8 cellular contexts compared by ENCODE assay signal in genomic region chr9:91101598-91102168, GRCh38.
DNase-seq lines count a peak whose midpoint lies in the region; ATAC-seq and TF ChIP-seq lines count a peak whose summit lies in the region.

No MANE protein-coding gene starts in this region.

- POLR2A ChIA-PET in activated CD4-positive, alpha-beta T cell treated with anti-CD3 and anti-CD28 coated beads, Interleukin-2, amount 10 ng/mL, durations not matched to agents 7 days and 5 days (lab: Charles Lee), result no interaction called here

- peak; percentile 95 for DNase-seq in activated CD4-positive, alpha-beta T cell treated with anti-CD3 and anti-CD28 coated beads, Interleukin-2, amount 10 ng/mL, durations not matched to agents 7 days and 5 days
- DNase-seq in endothelial cell (ENCODE audit: low spot score) (no peak), germinal center (ENCODE audit: low spot score) (no peak), sciatic nerve (ENCODE audit: low spot score) (no peak)
- DNase-seq in stimulated activated CD8-positive, alpha-beta memory T cell treated with anti-CD3 and anti-CD28 coated beads, Interleukin-2, amount 100 ng/mL, for 1 hour (ENCODE audit: low read depth in 2 of 2), result peak; percentile 37 to 46

- peaks cover 1% of the 10 kb centered on the region for H3K9me3 Mint-ChIP-seq in activated CD4-positive, alpha-beta T cell treated with anti-CD3 and anti-CD28 coated beads, Interleukin-2, amount 10 ng/mL, durations not matched to agents 7 days and 5 days
- H3K9me3 Mint-ChIP-seq in endothelial cell (ENCODE audit: unreplicated experiment), result peaks cover 4% of the 10 kb centered on the region

- peak overlapping the region; percentile 57 for H3K4me3 Mint-ChIP-seq in activated CD4-positive, alpha-beta T cell treated with anti-CD3 and anti-CD28 coated beads, Interleukin-2, amount 10 ng/mL, durations not matched to agents 7 days and 5 days
- peak overlapping the region; percentile 34 for H3K4me3 Mint-ChIP-seq in endothelial cell (ENCODE audit: unreplicated experiment)

- peaks cover 33% of the 10 kb centered on the region for H3K36me3 Mint-ChIP-seq in activated CD4-positive, alpha-beta T cell treated with anti-CD3 and anti-CD28 coated beads, Interleukin-2, amount 10 ng/mL, durations not matched to agents 7 days and 5 days (ENCODE audit: low read depth)
- no peaks in the 10 kb centered on the region for H3K36me3 Mint-ChIP-seq in endothelial cell (ENCODE audit: low read depth, unreplicated experiment)

- no peak for TF ChIP-seq CTCF in endothelial cell (IDR thresholded peaks at IDR 0.05; ENCODE audit: unreplicated experiment)

- H3K4me1 Mint-ChIP-seq in activated CD4-positive, alpha-beta T cell treated with anti-CD3 and anti-CD28 coated beads, Interleukin-2, amount 10 ng/mL, durations not matched to agents 7 days and 5 days, result peaks cover 56% of the 10 kb centered on the region
- H3K4me1 Mint-ChIP-seq in endothelial cell (ENCODE audit: unreplicated experiment), result peaks cover 4% of the 10 kb centered on the region

- CTCF ChIA-PET in activated CD4-positive, alpha-beta T cell treated with anti-CD3 and anti-CD28 coated beads, Interleukin-2, amount 10 ng/mL, durations not matched to agents 7 days and 5 days (lab: Charles Lee), result interaction anchor here (0.8 to 5.6 kb wide), 9 partner anchors 9 to 187 kb away, joined by 3 to 44 read pairs (median 4); no protein-coding TSS in a partner anchor

- H3K27me3 Mint-ChIP-seq in activated CD4-positive, alpha-beta T cell treated with anti-CD3 and anti-CD28 coated beads, Interleukin-2, amount 10 ng/mL, durations not matched to agents 7 days and 5 days, result no peaks in the 10 kb centered on the region
- peaks cover 5% of the 10 kb centered on the region for H3K27me3 Mint-ChIP-seq in endothelial cell (ENCODE audit: unreplicated experiment)

- peak overlapping the region; percentile 79 for H3K27ac Mint-ChIP-seq in activated CD4-positive, alpha-beta T cell treated with anti-CD3 and anti-CD28 coated beads, Interleukin-2, amount 10 ng/mL, durations not matched to agents 7 days and 5 days
- H3K27ac Mint-ChIP-seq in endothelial cell (ENCODE audit: unreplicated experiment), result no peak overlapping the region

- intact Hi-C loops in sciatic nerve (cut with DNase I), result no loop called here

- peak; percentile 63 for ATAC-seq in GM21619 (IDR thresholded peaks at IDR 0.05; ENCODE audit: unreplicated experiment)
- no peak for ATAC-seq in SK-N-SH treated with all-trans-retinoic acid at 6 μM for 48 hours
- ATAC-seq in sciatic nerve, result no peak
- no peak for ATAC-seq in GM21786 (IDR thresholded peaks at IDR 0.05; ENCODE audit: unreplicated experiment)

TF ChIP-seq in SK-N-SH treated with all-trans-retinoic acid at 6 μM for 48 hours, 23 proteins besides CTCF, POLR2A, EP300 and RAD21:
- TF ChIP-seq BACH2 (CRISPR knock-in tag; IDR thresholded peaks at IDR 0.05; ENCODE audit: borderline replicate concordance) (no peak), SNAI2 (CRISPR knock-in tag; IDR thresholded peaks at IDR 0.05) (no peak), ZFP3 (CRISPR knock-in tag; IDR thresholded peaks at IDR 0.05) (no peak), ZNF8 (CRISPR knock-in tag; IDR thresholded peaks at IDR 0.05) (no peak), ESRRG (CRISPR knock-in tag; IDR thresholded peaks at IDR 0.05) (no peak), ZC3H10 (CRISPR knock-in tag; IDR thresholded peaks at IDR 0.05) (no peak), CSDC2 (CRISPR knock-in tag; IDR thresholded peaks at IDR 0.05) (no peak), ZNF70 (CRISPR knock-in tag; IDR thresholded peaks at IDR 0.05) (no peak), CSRNP3 (CRISPR knock-in tag; IDR thresholded peaks at IDR 0.05) (no peak), TSHZ2 (CRISPR knock-in tag; IDR thresholded peaks at IDR 0.05) (no peak), ISL1 (CRISPR knock-in tag; IDR thresholded peaks at IDR 0.05) (no peak)

Comparison
In these comparisons a context has a peak if more than half of its experiments do, and no peak if none do; other contexts are left out.
1. DNase-seq: peak in activated CD4-positive, alpha-beta T cell treated with anti-CD3 and anti-CD28 coated beads, Interleukin-2, amount 10 ng/mL, durations not matched to agents 7 days and 5 days (single experiment) and stimulated activated CD8-positive, alpha-beta memory T cell treated with anti-CD3 and anti-CD28 coated beads, Interleukin-2, amount 100 ng/mL, for 1 hour (2 of 2); none in endothelial cell (single experiment), germinal center (single experiment) and sciatic nerve (single experiment).